In the genomic region with DNA sequence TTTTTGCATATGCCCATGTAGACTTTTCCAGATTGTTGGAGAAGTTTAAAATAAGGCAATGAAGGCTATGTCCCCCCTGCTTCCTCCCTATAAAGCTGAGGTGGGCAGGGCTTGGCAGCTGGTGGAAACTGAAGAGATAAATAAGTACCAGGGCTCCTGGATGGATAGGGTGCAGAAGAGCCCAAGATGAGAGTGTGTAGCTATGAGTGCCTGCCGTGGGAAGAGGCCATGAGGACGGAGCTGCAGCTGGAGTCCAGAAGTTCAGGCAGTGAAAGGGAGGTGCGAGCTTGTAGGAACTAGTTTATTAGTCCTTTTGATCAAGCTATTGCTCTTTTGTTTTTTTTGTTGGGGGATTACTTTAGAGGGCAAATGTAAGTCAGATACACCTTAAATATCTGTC, we compare ENCODE assay signal across 1 cellular context.
TF ChIP-seq lines count a peak whose summit lies in the region.

No MANE protein-coding gene starts in this region.

TF ChIP-seq in WTC11, 78 proteins besides CTCF, POLR2A, EP300 and RAD21 (continued from another document):
- no peak for TF ChIP-seq ZNF425 (CRISPR knock-in tag; conservative IDR thresholded peaks at IDR 0.05)
- TF ChIP-seq ELF4 (CRISPR knock-in tag; IDR thresholded peaks at IDR 0.05; ENCODE audit: low read depth): no peak
- TF ChIP-seq FOXP1 (CRISPR knock-in tag; IDR thresholded peaks at IDR 0.05; ENCODE audit: borderline replicate concordance): no peak
- no peak for TF ChIP-seq AFF4 (CRISPR knock-in tag; IDR thresholded peaks at IDR 0.05; ENCODE audit: borderline replicate concordance)
- no peak for TF ChIP-seq NR3C1 (CRISPR knock-in tag; conservative IDR thresholded peaks at IDR 0.05; ENCODE audit: low read depth)
- no peak for TF ChIP-seq ZMAT4 (CRISPR knock-in tag; IDR thresholded peaks at IDR 0.05)
- no peak for TF ChIP-seq ZNF423 (CRISPR knock-in tag; IDR thresholded peaks at IDR 0.05)
- TF ChIP-seq ZNF532 (CRISPR knock-in tag; IDR thresholded peaks at IDR 0.05; ENCODE audit: borderline replicate concordance): no peak
- TF ChIP-seq, protein P1, sequence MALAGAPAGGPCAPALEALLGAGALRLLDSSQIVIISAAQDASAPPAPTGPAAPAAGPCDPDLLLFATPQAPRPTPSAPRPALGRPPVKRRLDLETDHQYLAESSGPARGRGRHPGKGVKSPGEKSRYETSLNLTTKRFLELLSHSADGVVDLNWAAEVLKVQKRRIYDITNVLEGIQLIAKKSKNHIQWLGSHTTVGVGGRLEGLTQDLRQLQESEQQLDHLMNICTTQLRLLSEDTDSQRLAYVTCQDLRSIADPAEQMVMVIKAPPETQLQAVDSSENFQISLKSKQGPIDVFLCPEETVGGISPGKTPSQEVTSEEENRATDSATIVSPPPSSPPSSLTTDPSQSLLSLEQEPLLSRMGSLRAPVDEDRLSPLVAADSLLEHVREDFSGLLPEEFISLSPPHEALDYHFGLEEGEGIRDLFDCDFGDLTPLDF (CRISPR knock-in tag; IDR thresholded peaks at IDR 0.05): no peak
- TF ChIP-seq, protein P2, sequence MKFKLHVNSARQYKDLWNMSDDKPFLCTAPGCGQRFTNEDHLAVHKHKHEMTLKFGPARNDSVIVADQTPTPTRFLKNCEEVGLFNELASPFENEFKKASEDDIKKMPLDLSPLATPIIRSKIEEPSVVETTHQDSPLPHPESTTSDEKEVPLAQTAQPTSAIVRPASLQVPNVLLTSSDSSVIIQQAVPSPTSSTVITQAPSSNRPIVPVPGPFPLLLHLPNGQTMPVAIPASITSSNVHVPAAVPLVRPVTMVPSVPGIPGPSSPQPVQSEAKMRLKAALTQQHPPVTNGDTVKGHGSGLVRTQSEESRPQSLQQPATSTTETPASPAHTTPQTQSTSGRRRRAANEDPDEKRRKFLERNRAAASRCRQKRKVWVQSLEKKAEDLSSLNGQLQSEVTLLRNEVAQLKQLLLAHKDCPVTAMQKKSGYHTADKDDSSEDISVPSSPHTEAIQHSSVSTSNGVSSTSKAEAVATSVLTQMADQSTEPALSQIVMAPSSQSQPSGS (CRISPR knock-in tag; IDR thresholded peaks at IDR 0.05; ENCODE audit: borderline replicate concordance, low read depth): no peak
- TF ChIP-seq GRHL2 (CRISPR knock-in tag; IDR thresholded peaks at IDR 0.05; ENCODE audit: insufficient replicate concordance, severe bottlenecking): no peak
- TF ChIP-seq TCF7 (CRISPR knock-in tag; IDR thresholded peaks at IDR 0.05; ENCODE audit: low read depth): no peak
- no peak for TF ChIP-seq ATF6 (CRISPR knock-in tag; IDR thresholded peaks at IDR 0.05)
- no peak for TF ChIP-seq CREB1 (CRISPR knock-in tag; IDR thresholded peaks at IDR 0.05)
- no peak for TF ChIP-seq ZSCAN18 (CRISPR knock-in tag; IDR thresholded peaks at IDR 0.05)
